In genomic region chr14:68168460-68169109, GRCh38 we compare ENCODE assay signal across 1 cellular context.
TF ChIP-seq lines count a peak whose summit lies in the region.

No MANE protein-coding gene starts in this region.

TF ChIP-seq in HCT116, 20 proteins besides CTCF, POLR2A, EP300 and RAD21 (continued from another document):
- TF ChIP-seq, protein P1, sequence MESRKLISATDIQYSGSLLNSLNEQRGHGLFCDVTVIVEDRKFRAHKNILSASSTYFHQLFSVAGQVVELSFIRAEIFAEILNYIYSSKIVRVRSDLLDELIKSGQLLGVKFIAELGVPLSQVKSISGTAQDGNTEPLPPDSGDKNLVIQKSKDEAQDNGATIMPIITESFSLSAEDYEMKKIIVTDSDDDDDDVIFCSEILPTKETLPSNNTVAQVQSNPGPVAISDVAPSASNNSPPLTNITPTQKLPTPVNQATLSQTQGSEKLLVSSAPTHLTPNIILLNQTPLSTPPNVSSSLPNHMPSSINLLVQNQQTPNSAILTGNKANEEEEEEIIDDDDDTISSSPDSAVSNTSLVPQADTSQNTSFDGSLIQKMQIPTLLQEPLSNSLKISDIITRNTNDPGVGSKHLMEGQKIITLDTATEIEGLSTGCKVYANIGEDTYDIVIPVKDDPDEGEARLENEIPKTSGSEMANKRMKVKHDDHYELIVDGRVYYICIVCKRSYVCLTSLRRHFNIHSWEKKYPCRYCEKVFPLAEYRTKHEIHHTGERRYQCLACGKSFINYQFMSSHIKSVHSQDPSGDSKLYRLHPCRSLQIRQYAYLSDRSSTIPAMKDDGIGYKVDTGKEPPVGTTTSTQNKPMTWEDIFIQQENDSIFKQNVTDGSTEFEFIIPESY (IDR thresholded peaks at IDR 0.05; ENCODE audit: extremely low read depth, insufficient replicate concordance, low read length): no peak
- TF ChIP-seq ZFX (IDR thresholded peaks at IDR 0.05) (no peak), SP1 (IDR thresholded peaks at IDR 0.05; ENCODE audit: low read depth) (no peak)
